ENCODE assay signal across 1 cellular context in genomic region chr5:62732677-62733121, GRCh38.
TF ChIP-seq lines count a peak whose summit lies in the region.

No MANE protein-coding gene starts in this region.

TF ChIP-seq in WTC11, 78 proteins besides CTCF, POLR2A, EP300 and RAD21 (continued from another document):
- TF ChIP-seq ATF2 (CRISPR knock-in tag; IDR thresholded peaks at IDR 0.05; ENCODE audit: borderline replicate concordance, low read depth) (no peak), ZNF232 (CRISPR knock-in tag; IDR thresholded peaks at IDR 0.05) (no peak), NFYB (CRISPR knock-in tag; conservative IDR thresholded peaks at IDR 0.05; ENCODE audit: low read depth) (no peak), NR3C1 (CRISPR knock-in tag; conservative IDR thresholded peaks at IDR 0.05; ENCODE audit: low read depth) (no peak)
